1 cellular context compared by ENCODE assay signal in genomic region chr22:17978027-17978426, GRCh38.
TF ChIP-seq lines count a peak whose summit lies in the region.

No MANE protein-coding gene starts in this region.

TF ChIP-seq in K562, 482 proteins besides CTCF, POLR2A, EP300 and RAD21 (continued from another document):
- TF ChIP-seq CHAMP1 (IDR thresholded peaks at IDR 0.05) (0 out of 2 replicates have a peak, but pooled peaks have one; percentile 19), SMARCA5 (IDR thresholded peaks at IDR 0.05) (0 out of 2 replicates have a peak, but pooled peaks have one; percentile 37), E2F3 (CRISPR knock-in tag; IDR thresholded peaks at IDR 0.05) (no peak), KDM1A (IDR thresholded peaks at IDR 0.05) (peak; percentile 50 to 76), HIVEP1 (CRISPR knock-in tag; IDR thresholded peaks at IDR 0.05) (no peak), ZNF347 (CRISPR knock-in tag; IDR thresholded peaks at IDR 0.05; ENCODE audit: low read depth) (no peak), WHSC1 (IDR thresholded peaks at IDR 0.05; ENCODE audit: low read length) (no peak), SREBF1 (IDR thresholded peaks at IDR 0.05; ENCODE audit: borderline replicate concordance, low read depth, low read length) (no peak), RBM25 (IDR thresholded peaks at IDR 0.05; ENCODE audit: low read depth, low read length, severe bottlenecking) (peak; percentile 93), ZNF146 (CRISPR knock-in tag; IDR thresholded peaks at IDR 0.05; ENCODE audit: unreplicated experiment) (peak; percentile 97), MTA2 (IDR thresholded peaks at IDR 0.05; ENCODE audit: low read depth) (no peak), CEBPZ (IDR thresholded peaks at IDR 0.05; ENCODE audit: borderline replicate concordance, low read depth, low read length) (no peak), FOSL1 (tag; conservative IDR thresholded peaks at IDR 0.05) (no peak), AFF4 (CRISPR knock-in tag; IDR thresholded peaks at IDR 0.05) (no peak), MIER1 (IDR thresholded peaks at IDR 0.05; ENCODE audit: low read depth) (no peak), ATF4 (CRISPR knock-in tag; IDR thresholded peaks at IDR 0.05) (no peak), SMARCE1 (IDR thresholded peaks at IDR 0.05) (no peak), CSDE1 (IDR thresholded peaks at IDR 0.05) (no peak), ATF6 (CRISPR knock-in tag; IDR thresholded peaks at IDR 0.05) (no peak)
